ENCODE assay signal across 23 cellular contexts in genomic region chr10:83310688-83311087, GRCh38.
"Had no signal": no experiment of that assay in that cellular context is flagged by ENCODE, and none has a peak within 500 bp of the region (broad histone marks: within the 10 kb centered on the region; RNA-seq: fewer than 3 reads in every experiment).

No MANE protein-coding gene starts in this region.

- H3K4me1 Mint-ChIP-seq: activated CD4-positive, alpha-beta T cell treated with anti-CD3 and anti-CD28 coated beads, Interleukin-2, amount 10 ng/mL, durations not matched to agents 24 days and 14 days; activated CD8-positive, alpha-beta memory T cell treated with anti-CD3 and anti-CD28 coated beads, Interleukin-2, amount 10 ng/mL, durations not matched to agents 7 days and 5 days; activated naive CD4-positive, alpha-beta T cell treated with anti-CD3 and anti-CD28 coated beads, Interleukin-2, amount 50 U/mL, for 24 hours; nephron; stimulated activated naive B cell treated with anti-CD40 and anti-IgM and Interleukin-4, amounts not matched to agents 10 μg/mL and 1 μg/mL and 100 μg/mL, for 72 hours; T-helper 17 cell had no signal

- H3K4me3 ChIP-seq: body of pancreas, cardiac muscle cell, left ventricle myocardium inferior, sigmoid colon, transverse colon, uterus had no signal

- DNase-seq: activated CD4-positive, alpha-beta T cell treated with anti-CD3 and anti-CD28 coated beads, Interleukin-2, amount 10 ng/mL, durations not matched to agents 24 days and 14 days; activated CD4-positive, CD25-positive, alpha-beta regulatory T cell; activated CD8-positive, alpha-beta memory T cell treated with anti-CD3 and anti-CD28 coated beads, Interleukin-2, amount 10 ng/mL, durations not matched to agents 7 days and 5 days; activated CD8-positive, alpha-beta T cell treated with anti-CD3 and anti-CD28 coated beads for 36 hours; activated gamma-delta T cell treated with Interleukin-2 at 50 U/mL for 16 hours; activated T-cell treated with anti-CD3 and anti-CD28 coated beads for 4 hours; anterior cingulate cortex; body of pancreas; foreskin melanocyte; left ventricle myocardium inferior; midbrain; occipital lobe; sigmoid colon; stimulated activated CD4-positive, alpha-beta T cell treated with anti-CD3 and anti-CD28 coated beads, Interleukin-2, amount 100 ng/mL, for 48 hours; stimulated activated CD8-positive, alpha-beta memory T cell treated with anti-CD3 and anti-CD28 coated beads, Interleukin-4, amount 100 ng/mL, for 48 hours; stimulated activated naive B cell treated with anti-CD40 and anti-IgM and Interleukin-4, amounts not matched to agents 10 μg/mL and 1 μg/mL and 100 μg/mL, for 72 hours; T-helper 17 cell; transverse colon; uterus had no signal

- H3K4me1 ChIP-seq: body of pancreas, left ventricle myocardium inferior, sigmoid colon, transverse colon, uterus had no signal

- H3K9me3 Mint-ChIP-seq: activated CD4-positive, alpha-beta T cell treated with anti-CD3 and anti-CD28 coated beads, Interleukin-2, amount 10 ng/mL, durations not matched to agents 24 days and 14 days had no signal

- H3K27ac ChIP-seq: body of pancreas, cardiac muscle cell, left ventricle myocardium inferior, sigmoid colon, transverse colon, uterus had no signal

- H3K36me3 ChIP-seq: cardiac muscle cell, left ventricle myocardium inferior, sigmoid colon, transverse colon, uterus had no signal

- H3K27me3 ChIP-seq: body of pancreas, cardiac muscle cell, sigmoid colon, transverse colon, uterus had no signal

- H3K4me3 Mint-ChIP-seq: activated CD4-positive, alpha-beta T cell treated with anti-CD3 and anti-CD28 coated beads, Interleukin-2, amount 10 ng/mL, durations not matched to agents 24 days and 14 days; activated CD8-positive, alpha-beta memory T cell treated with anti-CD3 and anti-CD28 coated beads, Interleukin-2, amount 10 ng/mL, durations not matched to agents 7 days and 5 days; activated CD8-positive, alpha-beta T cell treated with anti-CD3 and anti-CD28 coated beads for 36 hours; activated naive CD4-positive, alpha-beta T cell treated with anti-CD3 and anti-CD28 coated beads, Interleukin-2, amount 50 U/mL, for 24 hours; activated T-helper 1 cell treated with anti-CD3 and anti-CD28 coated beads, Interleukin-12 subunit alpha, Interleukin-12 subunit beta, Interleukin-2, Interleukin-4 antibody, amounts not matched to agents 30 ng/mL and 10 ng/mL and 1 ng/mL, durations not matched to agents 14 hours and 24 hours and 36 hours; nephron; stimulated activated naive B cell treated with anti-CD40 and anti-IgM and Interleukin-4, amounts not matched to agents 10 μg/mL and 1 μg/mL and 100 μg/mL, for 72 hours; T-helper 17 cell had no signal

- H3K9me3 ChIP-seq: body of pancreas, left ventricle myocardium inferior, sigmoid colon, transverse colon, uterus had no signal

- H3K27me3 Mint-ChIP-seq: activated CD4-positive, alpha-beta T cell treated with anti-CD3 and anti-CD28 coated beads, Interleukin-2, amount 10 ng/mL, durations not matched to agents 24 days and 14 days; activated CD8-positive, alpha-beta memory T cell treated with anti-CD3 and anti-CD28 coated beads, Interleukin-2, amount 10 ng/mL, durations not matched to agents 7 days and 5 days; activated CD8-positive, alpha-beta T cell treated with anti-CD3 and anti-CD28 coated beads for 36 hours; activated naive CD4-positive, alpha-beta T cell treated with anti-CD3 and anti-CD28 coated beads, Interleukin-2, amount 50 U/mL, for 24 hours; stimulated activated naive B cell treated with anti-CD40 and anti-IgM and Interleukin-4, amounts not matched to agents 10 μg/mL and 1 μg/mL and 100 μg/mL, for 72 hours; T-helper 17 cell had no signal

- H3K27ac Mint-ChIP-seq: activated CD4-positive, alpha-beta T cell treated with anti-CD3 and anti-CD28 coated beads, Interleukin-2, amount 10 ng/mL, durations not matched to agents 24 days and 14 days; activated CD8-positive, alpha-beta memory T cell treated with anti-CD3 and anti-CD28 coated beads, Interleukin-2, amount 10 ng/mL, durations not matched to agents 7 days and 5 days; activated CD8-positive, alpha-beta T cell treated with anti-CD3 and anti-CD28 coated beads for 36 hours; activated naive CD4-positive, alpha-beta T cell treated with anti-CD3 and anti-CD28 coated beads, Interleukin-2, amount 50 U/mL, for 24 hours; activated T-helper 1 cell treated with anti-CD3 and anti-CD28 coated beads, Interleukin-12 subunit alpha, Interleukin-12 subunit beta, Interleukin-2, Interleukin-4 antibody, amounts not matched to agents 30 ng/mL and 10 ng/mL and 1 ng/mL, durations not matched to agents 14 hours and 24 hours and 36 hours; stimulated activated naive B cell treated with anti-CD40 and anti-IgM and Interleukin-4, amounts not matched to agents 10 μg/mL and 1 μg/mL and 100 μg/mL, for 72 hours; T-helper 17 cell had no signal

- H3K36me3 Mint-ChIP-seq: activated CD8-positive, alpha-beta memory T cell treated with anti-CD3 and anti-CD28 coated beads, Interleukin-2, amount 10 ng/mL, durations not matched to agents 7 days and 5 days; activated naive CD4-positive, alpha-beta T cell treated with anti-CD3 and anti-CD28 coated beads, Interleukin-2, amount 50 U/mL, for 24 hours; stimulated activated naive B cell treated with anti-CD40 and anti-IgM and Interleukin-4, amounts not matched to agents 10 μg/mL and 1 μg/mL and 100 μg/mL, for 72 hours had no signal

- ATAC-seq: activated CD8-positive, alpha-beta memory T cell treated with anti-CD3 and anti-CD28 coated beads, Interleukin-2, amount 10 ng/mL, durations not matched to agents 7 days and 5 days; activated CD8-positive, alpha-beta T cell treated with anti-CD3 and anti-CD28 coated beads for 36 hours; body of pancreas; stimulated activated naive B cell treated with anti-CD40 and anti-IgM and Interleukin-4, amounts not matched to agents 10 μg/mL and 1 μg/mL and 100 μg/mL, for 72 hours; T-helper 17 cell had no signal
